9 cellular contexts compared by ENCODE assay signal in the genomic region with DNA sequence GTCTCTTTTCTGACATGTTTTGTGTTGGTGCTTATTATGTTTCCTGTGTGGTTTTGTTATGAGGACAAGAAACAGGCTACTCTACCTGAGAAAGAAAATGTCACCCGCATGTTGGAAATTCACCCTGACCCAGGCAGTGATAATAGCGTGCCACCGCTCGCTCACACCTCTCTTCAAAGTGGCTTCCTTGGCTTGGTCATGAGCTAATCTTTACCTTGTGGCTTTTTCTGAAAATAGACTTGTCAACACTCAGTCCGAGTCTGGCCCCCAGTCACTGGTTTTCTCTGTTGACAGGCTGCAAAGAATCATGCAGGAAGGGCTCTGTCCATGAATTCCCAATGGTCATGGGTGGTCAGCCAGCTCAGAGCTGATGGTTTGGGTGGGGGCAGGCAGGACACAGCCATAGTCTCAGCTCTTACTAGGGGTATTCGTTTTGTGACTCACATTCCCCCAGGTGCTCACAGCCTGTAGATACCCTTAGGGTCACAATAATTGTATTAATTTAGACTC.
DNase-seq lines count a peak whose midpoint lies in the region; ATAC-seq and TF ChIP-seq lines count a peak whose summit lies in the region.
"Had no signal": no experiment of that assay in that cellular context is flagged by ENCODE, and none has a peak within 500 bp of the region (broad histone marks: within the 10 kb centered on the region; RNA-seq: fewer than 3 reads in every experiment).

No MANE protein-coding gene starts in this region.

- H2AFZ ChIP-seq in osteoblast (ENCODE audit: low read length) = no peak overlapping the region

- TF ChIP-seq CTCF in MCF 10A (IDR thresholded peaks at IDR 0.05; ENCODE audit: unreplicated experiment) (no peak), osteoblast (IDR thresholded peaks at IDR 0.05; ENCODE audit: extremely low read depth, low read depth, low read length) (no peak)

- no peaks in the 10 kb centered on the region for H3K27me3 Mint-ChIP-seq in MCF 10A (ENCODE audit: insufficient read depth, unreplicated experiment)

- no peak for DNase-seq in left cardiac atrium
- DNase-seq in GM19240 (ENCODE audit: insufficient read length, low spot score) = no peak
- DNase-seq in MCF 10A (ENCODE audit: unreplicated experiment) = no peak
- no peak for DNase-seq in NCI-H2171 treated with DMSO at 0.1 percent for 48 hours (lab: John Stamatoyannopoulos, UW)
- DNase-seq in osteoblast (ENCODE audit: insufficient read length, low spot score, missing footprints) = no peak
- DNase-seq: effector CD8-positive, alpha-beta T cell had no signal

- peaks cover 7% of the 10 kb centered on the region for H3K4me1 ChIP-seq in osteoblast (ENCODE audit: insufficient read depth, low read length)

- no peak overlapping the region for H3K4me3 ChIP-seq in osteoblast (ENCODE audit: insufficient read depth, low read length)

- POLR2A ChIA-PET in MCF 10A (lab: Yijun Ruan, JAX) = interaction anchor here (0.5 to 0.6 kb wide), 2 partner anchors 498 to 639 kb away, joined by 3 read pairs; no protein-coding TSS in a partner anchor

- intact Hi-C loops in left cardiac atrium (cut with DNase I) (loop anchor here in 1 of 2 donors (10.0 kb wide), 2 partner anchors 61 to 581 kb away; no protein-coding TSS in a partner anchor), MCF 10A (cut with micrococcal nuclease) (loop anchor here (10.0 kb wide), 1 partner anchor 651 kb away; a partner anchor contains a TSS)

- H3K4me3 Mint-ChIP-seq in MCF 10A (ENCODE audit: unreplicated experiment) = no peak overlapping the region

- no peaks in the 10 kb centered on the region for H3K27me3 ChIP-seq in osteoblast (ENCODE audit: insufficient read depth, low read length)

- ATAC-seq in GM18498 (IDR thresholded peaks at IDR 0.05; ENCODE audit: unreplicated experiment) (peak; percentile 86), GM19452 (IDR thresholded peaks at IDR 0.05; ENCODE audit: unreplicated experiment) (peak; percentile 75), HG03354 (IDR thresholded peaks at IDR 0.05; ENCODE audit: poor library complexity, severe bottlenecking, unreplicated experiment) (peak; percentile 81), left cardiac atrium (peak; percentile 69 to 75)

- H3K79me2 ChIP-seq in osteoblast (ENCODE audit: insufficient read depth, low read length) = no peaks in the 10 kb centered on the region

- no peak overlapping the region for H3K4me2 ChIP-seq in osteoblast (ENCODE audit: insufficient read depth, low read length)

- H3K36me3 ChIP-seq in osteoblast (ENCODE audit: insufficient read depth, low read length) = peaks cover 8% of the 10 kb centered on the region

- CTCF ChIA-PET in MCF 10A (lab: Yijun Ruan, JAX) = interaction anchor here (0.6 to 4.5 kb wide), 9 partner anchors 27 to 513 kb away, joined by 3 to 29 read pairs (median 5); no protein-coding TSS in a partner anchor

- peaks cover 5% of the 10 kb centered on the region for H3K4me1 Mint-ChIP-seq in MCF 10A (ENCODE audit: insufficient read depth, unreplicated experiment)

- H3K27ac ChIP-seq in osteoblast (ENCODE audit: low read depth, low read length) = no peak overlapping the region

- no peaks in the 10 kb centered on the region for H3K9me3 ChIP-seq in osteoblast (ENCODE audit: low read depth, low read length)

- no peak overlapping the region for H3K27ac Mint-ChIP-seq in MCF 10A (ENCODE audit: low read depth, unreplicated experiment)

- no TSS peak for BruUV-seq in MCF 10A (replicated peaks; lab: Mats Ljungman, UMichigan)

- peaks cover 7% of the 10 kb centered on the region for H4K20me1 ChIP-seq in osteoblast (ENCODE audit: insufficient read depth, low read length)

- H3K36me3 Mint-ChIP-seq in MCF 10A (ENCODE audit: insufficient read depth, unreplicated experiment) = no peaks in the 10 kb centered on the region

- no peaks in the 10 kb centered on the region for H3K9me3 Mint-ChIP-seq in MCF 10A (ENCODE audit: unreplicated experiment)
